14 cellular contexts compared by ENCODE assay signal in the genomic region with DNA sequence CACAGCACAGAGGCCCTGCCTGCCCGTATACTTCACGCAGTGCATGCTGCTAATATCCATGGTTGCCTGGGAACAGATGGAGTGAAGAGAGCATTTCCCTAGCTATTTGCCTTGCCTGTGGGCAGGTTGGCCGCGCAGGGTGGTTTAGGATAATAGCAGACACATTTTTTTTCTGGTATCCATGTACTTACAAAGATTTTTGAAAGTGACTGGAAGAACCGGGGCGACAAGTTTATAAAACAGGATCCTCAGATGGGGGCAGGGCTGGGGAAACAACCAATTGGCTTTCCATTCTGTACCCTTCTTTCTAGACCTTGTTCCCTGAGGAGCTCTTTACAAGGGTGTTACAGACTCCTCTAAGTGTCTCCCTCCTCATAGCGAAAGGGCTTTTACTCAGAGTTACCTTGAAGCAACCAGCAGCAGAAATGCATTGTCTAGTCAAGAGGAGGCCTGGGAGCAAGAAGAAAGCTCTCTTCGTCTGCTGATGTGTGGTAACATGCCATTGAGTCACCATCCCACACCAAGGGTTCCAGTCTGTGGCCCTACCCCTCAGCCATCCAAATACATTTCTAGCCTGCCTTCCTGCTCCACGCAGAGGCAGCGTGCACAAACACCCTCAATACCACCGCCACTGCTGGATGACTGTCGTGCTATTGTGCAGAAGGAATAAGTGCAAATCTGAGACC. TPM values are rescaled to one million over a fixed set of nuclear protein-coding genes. Genes with fewer than 3 reads are reported as not detected.
DNase-seq lines count a peak whose midpoint lies in the region; ATAC-seq and TF ChIP-seq lines count a peak whose summit lies in the region.
"Had no signal": no experiment of that assay in that cellular context is flagged by ENCODE, and none has a peak within 500 bp of the region (broad histone marks: within the 10 kb centered on the region; RNA-seq: fewer than 3 reads in every experiment).

No MANE protein-coding gene starts in this region.

- TF ChIP-seq CTCF in fibroblast of mammary gland (conservative IDR thresholded peaks at IDR 0.05; ENCODE audit: control insufficient read depth, insufficient read depth, low read depth, low read length), result no peak
- no peak for TF ChIP-seq CTCF in stomach (IDR thresholded peaks at IDR 0.05)

- intact Hi-C loops in stomach (cut with DNase I; ENCODE audit: low total_unique reads) (loop anchor here (10.0 kb wide), 1 partner anchor 249 kb away; no protein-coding TSS in a partner anchor), sciatic nerve (cut with DNase I) (loop anchor here (5.0 kb wide), 1 partner anchor 246 kb away; no protein-coding TSS in a partner anchor), left ventricle myocardium superior (cut with micrococcal nuclease) (loop anchor here (10.0 kb wide), 1 partner anchor 239 kb away; no protein-coding TSS in a partner anchor)

- no peak overlapping the region for H3K4me3 ChIP-seq in fibroblast of mammary gland (ENCODE audit: control insufficient read depth, low read depth, low read length)
- no peak overlapping the region for H3K4me3 ChIP-seq in stomach
- H3K4me3 ChIP-seq: GM23338 had no signal

- no peaks in the 10 kb centered on the region for H3K27me3 ChIP-seq in stomach

- no peak for TF ChIP-seq POLR2A in stomach (IDR thresholded peaks at IDR 0.05)

- DNase-seq in DMS153 (lab: John Stamatoyannopoulos, UW) (peak; percentile 22), DMS153 treated with DMSO at 0.1 percent for 48 hours (lab: John Stamatoyannopoulos, UW; ENCODE audit: unreplicated experiment) (no peak), NCI-H526 treated with DMSO at 0.1 percent for 48 hours (lab: John Stamatoyannopoulos, UW) (peak; percentile 36), fibroblast of mammary gland (ENCODE audit: low read depth) (peak; percentile 13), stomach (peak; percentile 41), sciatic nerve (ENCODE audit: low spot score) (no peak), left ventricle myocardium superior (no peak)
- DNase-seq: activated CD4-positive, alpha-beta T cell treated with anti-CD3 and anti-CD28 coated beads, Interleukin-2, amount 10 ng/mL, durations not matched to agents 7 days and 5 days; NCI-H524 treated with DMSO at 0.1 percent for 48 hours; stimulated activated CD4-positive, alpha-beta T cell treated with anti-CD3 and anti-CD28 coated beads, Interleukin-2, amount 100 ng/mL, for 48 hours; stimulated activated naive CD8-positive, alpha-beta T cell treated with anti-CD3 and anti-CD28 coated beads, Interleukin-15, amount 100 ng/mL, for 72 hours had no signal

- ATAC-seq in sciatic nerve (no peak), left ventricle myocardium superior (no peak), GM21360 (IDR thresholded peaks at IDR 0.05; ENCODE audit: unreplicated experiment) (no peak)
- ATAC-seq: GM23338; stimulated activated naive CD8-positive, alpha-beta T cell treated with anti-CD3 and anti-CD28 coated beads, Interleukin-15, amount 100 ng/mL, for 72 hours had no signal

- WGBS in stomach, 5 donors, result 60 to 74% (median 63%) methylated on average over 12 of the region's 12 CpGs

- no peaks in the 10 kb centered on the region for H3K9me3 ChIP-seq in stomach

- no peak for TF ChIP-seq EP300 in stomach (IDR thresholded peaks at IDR 0.05)

- peaks cover 23 to 61% (median 47%) of the 10 kb centered on the region in 4 donors for H3K4me1 ChIP-seq in stomach

- H3K36me3 ChIP-seq in stomach, result peaks cover 0 to 5% (median 1%) of the 10 kb centered on the region in 4 donors

- peak overlapping the region in 2 of 5 donors; percentile 44 to 66 for H3K27ac ChIP-seq in stomach
- H3K27ac ChIP-seq: 22Rv1 had no signal

RNA-seq across cellular contexts. Expression of a gene that starts 31.5 kb away (rescaled TPM):
- total RNA-seq in stomach (10 to 100 TPM in 4 of 5 donors, 1 to 10 TPM in 1; 7.8 to 84.8 (median 38.7) TPM), sciatic nerve (189 TPM), left ventricle myocardium superior (18.8 TPM)
- 10 to 100 TPM; 19.5 to 52.7 (median 28.6) TPM for polyA plus RNA-seq in stomach

Comparison
In these comparisons a context has a peak if more than half of its experiments do, and no peak if none do; other contexts are left out.
1. DNase-seq: peak in DMS153 (single experiment), NCI-H526 treated with DMSO at 0.1 percent for 48 hours (single experiment), fibroblast of mammary gland (single experiment) and stomach (single experiment); none in DMS153 treated with DMSO at 0.1 percent for 48 hours (single experiment), sciatic nerve (single experiment) and left ventricle myocardium superior (single experiment).